11 cellular contexts compared by ENCODE assay signal in the genomic region with DNA sequence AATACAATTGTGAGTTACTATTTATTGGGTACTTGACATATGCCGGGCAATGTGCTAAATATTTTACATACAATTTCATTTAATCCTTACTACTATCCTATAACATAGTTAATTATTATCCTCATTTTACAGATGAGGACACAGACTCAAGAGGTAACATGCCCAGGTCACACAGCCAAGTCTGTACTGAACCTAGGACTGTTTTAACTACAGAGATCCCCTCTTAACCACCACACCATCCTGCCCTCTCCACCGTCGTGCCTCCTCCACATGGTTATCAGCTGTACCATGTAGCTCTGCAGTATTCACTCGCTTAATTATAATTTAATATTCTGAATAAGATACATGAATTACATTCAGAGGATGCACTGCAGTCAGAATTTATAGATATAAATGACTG. TPM values are rescaled to one million over a fixed set of nuclear protein-coding genes. Genes with fewer than 3 reads are reported as not detected.
DNase-seq lines count a peak whose midpoint lies in the region; ATAC-seq, FAIRE-seq and TF ChIP-seq lines count a peak whose summit lies in the region.
"Had no signal": no experiment of that assay in that cellular context is flagged by ENCODE, and none has a peak within 500 bp of the region (broad histone marks: within the 10 kb centered on the region; RNA-seq: fewer than 3 reads in every experiment).

No MANE protein-coding gene starts in this region.

- no peaks in the 10 kb centered on the region for H3K27me3 Mint-ChIP-seq in WTC11 (ENCODE audit: low read depth)
- H3K27me3 Mint-ChIP-seq in natural killer cell treated with Interleukin-12 subunit alpha and Interleukin-12 subunit beta and Interleukin-15 and Interleukin-18, amount 100 ng/mL, for 72 hours: no peaks in the 10 kb centered on the region

- 31 to 32% methylated on average over 4 of the region's 4 CpGs for WGBS in GM23248 (ENCODE audit: low coverage in 1 of 2, low lambda C conversion rate in 2 of 2, missing lambda C conversion rate in 2 of 2), 2 experiments
- 59% methylated on average over 4 of the region's 4 CpGs for WGBS in aorta, 2 donors

- peaks cover 100% of the 10 kb centered on the region for H3K79me2 ChIP-seq in GM23248 (ENCODE audit: insufficient read depth)

- no peak overlapping the region for H3K27ac Mint-ChIP-seq in WTC11
- H3K27ac Mint-ChIP-seq in natural killer cell treated with Interleukin-12 subunit alpha and Interleukin-12 subunit beta and Interleukin-15 and Interleukin-18, amount 100 ng/mL, for 72 hours: peak overlapping the region; percentile 54 to 75

- in situ Hi-C loops in GM23248 (cut with MboI): no loop called here

- TF ChIP-seq CTCF in WTC11 (IDR thresholded peaks at IDR 0.05): no peak

- H3K4me1 ChIP-seq in GM23248 (ENCODE audit: insufficient read depth): peaks cover 85% of the 10 kb centered on the region
- H3K4me1 ChIP-seq in aorta (ENCODE audit: control insufficient read depth in 1 of 2, insufficient read depth in 2 of 2, low read length in 2 of 2): peaks cover 2 to 5% of the 10 kb centered on the region in 2 donors

- DNase-seq in GM18507 (ENCODE audit: extremely low spot score, insufficient read length, low read depth): no peak
- no peak for DNase-seq in GM23248
- DNase-seq in WTC11 (ENCODE audit: low spot score): no peak
- DNase-seq in natural killer cell treated with Interleukin-12 subunit alpha and Interleukin-12 subunit beta and Interleukin-15 and Interleukin-18, amount 100 ng/mL, for 72 hours (ENCODE audit: low spot score): no peak
- DNase-seq in aorta: no peak
- DNase-seq in activated CD4-positive, alpha-beta T cell treated with anti-CD3 and anti-CD28 coated beads, Interleukin-2, amount 50 U/mL, for 1 hour: no peak
- DNase-seq: activated CD4-positive, alpha-beta T cell treated with anti-CD3 and anti-CD28 coated beads for 1 hour; NCI-H1048 had no signal

- H3K27me3 ChIP-seq in GM23248 (replicated peaks; ENCODE audit: insufficient read depth) (no peaks in the 10 kb centered on the region), aorta (ENCODE audit: control insufficient read depth in 1 of 2, insufficient read depth in 2 of 2, low read length in 1 of 2) (no peaks in the 10 kb centered on the region)

- H3K36me3 ChIP-seq in GM23248 (ENCODE audit: low read depth) (no peaks in the 10 kb centered on the region), aorta (ENCODE audit: control insufficient read depth in 1 of 2, insufficient read depth in 2 of 2, low read length in 1 of 2) (no peaks in the 10 kb centered on the region)

- intact Hi-C loops in aorta (cut with DNase I): no loop called here

- H3K4me2 ChIP-seq in GM23248 (ENCODE audit: unreplicated experiment): peak overlapping the region; percentile 70

- CTCF ChIA-PET in WTC11 (lab: Charles Lee): interaction anchor here (0.7 kb wide), 1 partner anchor 10 kb away, joined by 3 read pairs; no protein-coding TSS in a partner anchor

- H3K4me3 Mint-ChIP-seq in WTC11: no peak overlapping the region
- peak overlapping the region; percentile 15 for H3K4me3 Mint-ChIP-seq in natural killer cell treated with Interleukin-12 subunit alpha and Interleukin-12 subunit beta and Interleukin-15 and Interleukin-18, amount 100 ng/mL, for 72 hours

- no peaks in the 10 kb centered on the region for H3K9me3 ChIP-seq in GM23248 (ENCODE audit: low read depth)
- H3K9me3 ChIP-seq in aorta (ENCODE audit: control insufficient read depth, low read length): no peaks in the 10 kb centered on the region

- H2AFZ ChIP-seq in GM23248: no peak overlapping the region

- no peaks in the 10 kb centered on the region for H3K9me2 ChIP-seq in GM23248 (ENCODE audit: insufficient read depth)

- ATAC-seq in WTC11 (0 out of 2 replicates have a peak, but pooled peaks have one; percentile 21), aorta (ENCODE audit: low FRiP score) (no peak), HG03097 (IDR thresholded peaks at IDR 0.05; ENCODE audit: low FRiP score, unreplicated experiment) (no peak)
- ATAC-seq in natural killer cell treated with Interleukin-12 subunit alpha and Interleukin-12 subunit beta and Interleukin-15 and Interleukin-18, amount 100 ng/mL, for 72 hours: no peak
- ATAC-seq: Panc1 had no signal

- peak overlapping the region; percentile 40; the same call in 1 of the 2 replicates for H3K9ac ChIP-seq in GM23248

- H4K20me1 ChIP-seq in GM23248 (ENCODE audit: insufficient read depth): peaks cover 70% of the 10 kb centered on the region

- no peaks in the 10 kb centered on the region for H3K9me3 Mint-ChIP-seq in WTC11
- H3K9me3 Mint-ChIP-seq in natural killer cell treated with Interleukin-12 subunit alpha and Interleukin-12 subunit beta and Interleukin-15 and Interleukin-18, amount 100 ng/mL, for 72 hours: no peaks in the 10 kb centered on the region

- no peaks in the 10 kb centered on the region for H3K36me3 Mint-ChIP-seq in WTC11
- H3K36me3 Mint-ChIP-seq in natural killer cell treated with Interleukin-12 subunit alpha and Interleukin-12 subunit beta and Interleukin-15 and Interleukin-18, amount 100 ng/mL, for 72 hours: peaks cover 6% of the 10 kb centered on the region

- peaks cover 49% of the 10 kb centered on the region for H3K4me1 Mint-ChIP-seq in WTC11
- peaks cover 42 to 77% of the 10 kb centered on the region in 2 donors for H3K4me1 Mint-ChIP-seq in natural killer cell treated with Interleukin-12 subunit alpha and Interleukin-12 subunit beta and Interleukin-15 and Interleukin-18, amount 100 ng/mL, for 72 hours (ENCODE audit: low read depth in 2 of 2)

- H3K4me3 ChIP-seq in GM23248: peak overlapping the region; percentile 44
- no peak overlapping the region for H3K4me3 ChIP-seq in aorta (ENCODE audit: low read length in 2 of 2)

- H3K27ac ChIP-seq in GM23248 (no peak overlapping the region), aorta (ENCODE audit: low read depth in 1 of 2, low read length in 2 of 2) (no peak overlapping the region)

- POLR2A ChIA-PET in WTC11 (lab: Charles Lee): no interaction called here

- FAIRE-seq in GM18507 (lab: Jason Lieb, UNC): peak; percentile 71
- FAIRE-seq: frontal cortex had no signal

- H3F3A ChIP-seq in GM23248 (ENCODE audit: insufficient read depth): 0 out of 2 replicates have a peak, but pooled peaks cover 4% of the 10 kb centered on the region

TF ChIP-seq in WTC11, 78 proteins besides CTCF, POLR2A, EP300 and RAD21 (continues in another document):
- TF ChIP-seq, protein P1, sequence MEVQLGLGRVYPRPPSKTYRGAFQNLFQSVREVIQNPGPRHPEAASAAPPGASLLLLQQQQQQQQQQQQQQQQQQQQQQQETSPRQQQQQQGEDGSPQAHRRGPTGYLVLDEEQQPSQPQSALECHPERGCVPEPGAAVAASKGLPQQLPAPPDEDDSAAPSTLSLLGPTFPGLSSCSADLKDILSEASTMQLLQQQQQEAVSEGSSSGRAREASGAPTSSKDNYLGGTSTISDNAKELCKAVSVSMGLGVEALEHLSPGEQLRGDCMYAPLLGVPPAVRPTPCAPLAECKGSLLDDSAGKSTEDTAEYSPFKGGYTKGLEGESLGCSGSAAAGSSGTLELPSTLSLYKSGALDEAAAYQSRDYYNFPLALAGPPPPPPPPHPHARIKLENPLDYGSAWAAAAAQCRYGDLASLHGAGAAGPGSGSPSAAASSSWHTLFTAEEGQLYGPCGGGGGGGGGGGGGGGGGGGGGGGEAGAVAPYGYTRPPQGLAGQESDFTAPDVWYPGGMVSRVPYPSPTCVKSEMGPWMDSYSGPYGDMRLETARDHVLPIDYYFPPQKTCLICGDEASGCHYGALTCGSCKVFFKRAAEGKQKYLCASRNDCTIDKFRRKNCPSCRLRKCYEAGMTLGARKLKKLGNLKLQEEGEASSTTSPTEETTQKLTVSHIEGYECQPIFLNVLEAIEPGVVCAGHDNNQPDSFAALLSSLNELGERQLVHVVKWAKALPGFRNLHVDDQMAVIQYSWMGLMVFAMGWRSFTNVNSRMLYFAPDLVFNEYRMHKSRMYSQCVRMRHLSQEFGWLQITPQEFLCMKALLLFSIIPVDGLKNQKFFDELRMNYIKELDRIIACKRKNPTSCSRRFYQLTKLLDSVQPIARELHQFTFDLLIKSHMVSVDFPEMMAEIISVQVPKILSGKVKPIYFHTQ (CRISPR knock-in tag; IDR thresholded peaks at IDR 0.05): no peak
- no peak for TF ChIP-seq SP1 (CRISPR knock-in tag; conservative IDR thresholded peaks at IDR 0.05)
- no peak for TF ChIP-seq ZNF317 (CRISPR knock-in tag; IDR thresholded peaks at IDR 0.05; ENCODE audit: borderline replicate concordance, low read depth)
- no peak for TF ChIP-seq ATF2 (CRISPR knock-in tag; IDR thresholded peaks at IDR 0.05; ENCODE audit: borderline replicate concordance, low read depth)
- no peak for TF ChIP-seq PRRX2 (CRISPR knock-in tag; IDR thresholded peaks at IDR 0.05)
- no peak for TF ChIP-seq JUN (CRISPR knock-in tag; IDR thresholded peaks at IDR 0.05)
- TF ChIP-seq OVOL2 (CRISPR knock-in tag; IDR thresholded peaks at IDR 0.05; ENCODE audit: borderline replicate concordance): no peak

RNA-seq across cellular contexts. Expression of gene RAB14, which starts 5.3 kb away (rescaled TPM):
- 25.8 and 28.8 TPM in 2 replicates for total RNA-seq in GM23248 (2014; rRNA removed; shearing (Covaris generic))
- 75.9 and 79.5 TPM in 2 replicates for polyA plus RNA-seq in GM23248 (2016; fragmentation: Nextera tagmentation; extraction: Ambion mirVana)
- 32.3 to 36.0 TPM (median 34.0 TPM) in 3 replicates for total RNA-seq in WTC11 (2021)
- 10 to 100 TPM; 40.6 to 73.8 TPM for total RNA-seq in natural killer cell treated with Interleukin-12 subunit alpha and Interleukin-12 subunit beta and Interleukin-15 and Interleukin-18, amount 100 ng/mL, for 72 hours
- 10 to 100 TPM; 48.3 to 52.7 TPM for total RNA-seq in aorta
- polyA plus RNA-seq in aorta: 10 to 100 TPM; 29.3 to 32.6 TPM
